Comparison of ENCODE assay signal across 20 cellular contexts in the genomic region with DNA sequence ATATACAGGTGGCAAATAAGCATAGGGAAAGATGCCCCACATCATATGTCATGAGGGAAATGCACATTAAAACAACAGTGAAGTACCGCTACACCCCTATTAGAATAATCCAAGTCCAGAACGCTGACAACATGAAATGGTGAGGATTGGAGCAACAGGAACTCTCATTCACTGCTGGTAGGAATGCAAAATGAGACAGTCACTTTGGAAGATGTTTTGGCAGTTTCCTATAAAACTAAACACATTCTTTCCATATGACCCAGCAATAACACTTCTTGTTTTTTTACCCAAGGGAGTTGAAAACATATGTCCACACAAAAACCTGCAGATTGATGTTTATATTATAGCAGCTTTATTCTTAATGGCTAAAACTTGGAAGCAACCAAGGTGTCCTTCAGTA.
DNase-seq lines count a peak whose midpoint lies in the region; ATAC-seq, FAIRE-seq and TF ChIP-seq lines count a peak whose summit lies in the region.
"Had no signal": no experiment of that assay in that cellular context is flagged by ENCODE, and none has a peak within 500 bp of the region (broad histone marks: within the 10 kb centered on the region; RNA-seq: fewer than 3 reads in every experiment).

No MANE protein-coding gene starts in this region.

- H3K36me3 Mint-ChIP-seq in astrocyte (ENCODE audit: low read depth, unreplicated experiment): no peaks in the 10 kb centered on the region

- H3K36me3 ChIP-seq in GM23248 (ENCODE audit: low read depth): no peaks in the 10 kb centered on the region
- H3K36me3 ChIP-seq in astrocyte (ENCODE audit: insufficient read depth, low read length): no peaks in the 10 kb centered on the region

- no peaks in the 10 kb centered on the region for H3K79me2 ChIP-seq in GM23248 (ENCODE audit: insufficient read depth)
- no peaks in the 10 kb centered on the region for H3K79me2 ChIP-seq in astrocyte (ENCODE audit: insufficient read depth, low read length)

- in situ Hi-C loops in GM23248 (cut with MboI): no loop called here

- H4K20me1 ChIP-seq in GM23248 (ENCODE audit: insufficient read depth) (no peaks in the 10 kb centered on the region), astrocyte (ENCODE audit: insufficient read depth, low read length) (no peaks in the 10 kb centered on the region)

- H3F3A ChIP-seq in GM23248 (ENCODE audit: insufficient read depth): no peaks in the 10 kb centered on the region

- H3K27ac ChIP-seq in GM23248 (no peak overlapping the region), astrocyte (ENCODE audit: low read depth, low read length) (no peak overlapping the region)

- H3K4me2 ChIP-seq in GM23248 (ENCODE audit: unreplicated experiment): no peak overlapping the region
- H3K4me2 ChIP-seq in astrocyte (ENCODE audit: low read length): no peak overlapping the region

- H3K9me3 Mint-ChIP-seq in astrocyte (ENCODE audit: unreplicated experiment): no peaks in the 10 kb centered on the region
- H3K9me3 Mint-ChIP-seq: CD4-positive, alpha-beta T cell had no signal

- no peak overlapping the region for H3K27ac Mint-ChIP-seq in astrocyte (ENCODE audit: unreplicated experiment)
- H3K27ac Mint-ChIP-seq: B cell; CD4-positive, alpha-beta T cell had no signal

- no peaks in the 10 kb centered on the region for H3K9me2 ChIP-seq in GM23248 (ENCODE audit: insufficient read depth)

- H3K27me3 Mint-ChIP-seq in astrocyte (ENCODE audit: low read depth, unreplicated experiment): peaks cover 19% of the 10 kb centered on the region

- no peak overlapping the region for H2AFZ ChIP-seq in GM23248
- H2AFZ ChIP-seq in astrocyte (ENCODE audit: low read depth, low read length): no peak overlapping the region

- no peak for ATAC-seq in HG03108 (IDR thresholded peaks at IDR 0.05; ENCODE audit: unreplicated experiment)
- ATAC-seq: SK-N-SH treated with all-trans-retinoic acid at 6 μM for 48 hours had no signal

- no peak for FAIRE-seq in astrocyte (lab: Jason Lieb, UNC)
- FAIRE-seq: G401.6, H1, RCC 7860 had no signal

- TF ChIP-seq CTCF in astrocyte (IDR thresholded peaks at IDR 0.05; ENCODE audit: insufficient read depth, low read depth, low read length) (peak; percentile 4), fibroblast of the aortic adventitia (IDR thresholded peaks at IDR 0.05; ENCODE audit: insufficient read depth, low read length) (no peak)

- DNase-seq in GM23248 (peak; percentile 32), astrocyte (ENCODE audit: low read depth) (no peak), fibroblast of the aortic adventitia (ENCODE audit: low read depth) (peak; percentile 48), DMS 273 (lab: John Stamatoyannopoulos, UW; ENCODE audit: unreplicated experiment) (no peak), GF-D8 (lab: John Stamatoyannopoulos, UW) (no peak)
- no peak for DNase-seq in stimulated activated CD4-positive, alpha-beta T cell treated with anti-CD3 and anti-CD28 coated beads, Interleukin-12 subunit alpha, Interleukin-12 subunit beta, amount 100 ng/mL, for 4 hours
- DNase-seq: ACHN; Calu3; CD4-positive, alpha-beta T cell; KBM-7; NCI-H1417 treated with DMSO at 0.1 percent for 48 hours; NCI-H1930; NCI-H69; SHP77 had no signal

- H3K4me1 ChIP-seq in GM23248 (ENCODE audit: insufficient read depth): no peaks in the 10 kb centered on the region
- no peaks in the 10 kb centered on the region for H3K4me1 ChIP-seq in astrocyte (ENCODE audit: insufficient read depth, low read length)

- WGBS in GM23248 (ENCODE audit: low coverage in 1 of 2, low lambda C conversion rate in 2 of 2, missing lambda C conversion rate in 2 of 2), 2 experiments: 60 to 69% methylated on average over 2 of the region's 2 CpGs

- H3K27me3 ChIP-seq in GM23248 (replicated peaks; ENCODE audit: insufficient read depth): no peaks in the 10 kb centered on the region; the same call in 1 of the 2 replicates
- peaks cover 3% of the 10 kb centered on the region for H3K27me3 ChIP-seq in astrocyte (ENCODE audit: insufficient read depth, low read length)

- H3K9me3 ChIP-seq in GM23248 (ENCODE audit: low read depth) (no peaks in the 10 kb centered on the region), astrocyte (ENCODE audit: insufficient read depth, low read depth, low read length) (no peaks in the 10 kb centered on the region)

- no peak overlapping the region for H3K4me3 Mint-ChIP-seq in astrocyte (ENCODE audit: unreplicated experiment)
- H3K4me3 Mint-ChIP-seq: B cell; CD4-positive, alpha-beta T cell had no signal

- no peak overlapping the region for H3K4me3 ChIP-seq in GM23248
- no peak overlapping the region for H3K4me3 ChIP-seq in astrocyte (ENCODE audit: insufficient read depth, low read depth, low read length)
- no peak overlapping the region for H3K4me3 ChIP-seq in fibroblast of the aortic adventitia (ENCODE audit: low read depth, low read length)

- H3K9ac ChIP-seq in GM23248 (no peak overlapping the region), astrocyte (ENCODE audit: low read length) (no peak overlapping the region)

- H3K4me1 Mint-ChIP-seq in astrocyte (ENCODE audit: low read depth, unreplicated experiment): peaks cover 13% of the 10 kb centered on the region

Comparison
In these comparisons a context has a peak if more than half of its experiments do, and no peak if none do; other contexts are left out.
1. DNase-seq: peak in GM23248 (single experiment) and fibroblast of the aortic adventitia (single experiment); none in astrocyte (single experiment), DMS 273 (single experiment), stimulated activated CD4-positive, alpha-beta T cell treated with anti-CD3 and anti-CD28 coated beads, Interleukin-12 subunit alpha, Interleukin-12 subunit beta, amount 100 ng/mL, for 4 hours (single experiment) and GF-D8 (single experiment).